ENCODE assay signal across 8 cellular contexts in genomic region chr2:165953655-165954606, GRCh38. TPM values are rescaled to one million over a fixed set of nuclear protein-coding genes. Genes with fewer than 3 reads are reported as not detected.
DNase-seq lines count a peak whose midpoint lies in the region; ATAC-seq and TF ChIP-seq lines count a peak whose summit lies in the region.

Gene TTC21B (minus strand): TSS chr2:165953776. CDS start chr2:165953705, 71 bp downstream.

- 0% methylated on average over 53 to 55 of the region's 55 CpGs for WGBS in esophagus, 2 donors

- H3K9me3 ChIP-seq in esophagus (ENCODE audit: control insufficient read depth in 2 of 2, insufficient read depth in 1 of 2, low read depth in 1 of 2, low read length in 1 of 2) (no peaks in the 10 kb centered on the region), mucosa of stomach (ENCODE audit: control insufficient read depth, low read length) (no peaks in the 10 kb centered on the region)

- H3K27me3 Mint-ChIP-seq in activated T-cell treated with anti-CD3 and anti-CD28 coated beads, Interleukin-2, amount 50 U/mL, for 24 hours: no peaks in the 10 kb centered on the region

- H3K27ac Mint-ChIP-seq in activated T-cell treated with anti-CD3 and anti-CD28 coated beads, Interleukin-2, amount 50 U/mL, for 24 hours: no peak within 1 kb of the TSS

- H3K27me3 ChIP-seq in esophagus (ENCODE audit: control insufficient read depth in 1 of 2, insufficient read depth in 2 of 2, low read length in 2 of 2): no peaks in the 10 kb centered on the region
- no peaks in the 10 kb centered on the region for H3K27me3 ChIP-seq in mucosa of stomach (ENCODE audit: control insufficient read depth, insufficient read depth, low read length)

- H3K27ac ChIP-seq in esophagus (ENCODE audit: low read depth in 2 of 2, low read length in 1 of 2): peak within 1 kb of the TSS; percentile 76 to 93

- H3K36me3 ChIP-seq in esophagus (ENCODE audit: control insufficient read depth in 2 of 2, insufficient read depth in 2 of 2, low read length in 1 of 2) (no peaks in the 10 kb centered on the region), mucosa of stomach (ENCODE audit: control insufficient read depth, insufficient read depth, low read length) (no peaks in the 10 kb centered on the region)

- ATAC-seq in GM21717 (IDR thresholded peaks at IDR 0.05; ENCODE audit: unreplicated experiment): peak; percentile 99

- DNase-seq in DMS79 (lab: John Stamatoyannopoulos, UW) (peak; percentile 95), KG1 (lab: John Stamatoyannopoulos, UW) (peak; percentile 92)
- DNase-seq in activated T-cell treated with anti-CD3 and anti-CD28 coated beads, Interleukin-2, amount 50 U/mL, for 24 hours: peak; percentile 96
- DNase-seq in stimulated activated CD8-positive, alpha-beta memory T cell treated with anti-CD3 and anti-CD28 coated beads, Interleukin-7, amount 100 ng/mL, for 1 hour (ENCODE audit: low read depth in 2 of 2): peak; percentile 85 to 91

- H3K4me1 ChIP-seq in esophagus (ENCODE audit: control insufficient read depth in 2 of 2, insufficient read depth in 2 of 2, low read length in 1 of 2) (no peaks in the 10 kb centered on the region), mucosa of stomach (ENCODE audit: control insufficient read depth, insufficient read depth, low read length) (peaks cover 5% of the 10 kb centered on the region)

- H3K9me3 Mint-ChIP-seq in activated T-cell treated with anti-CD3 and anti-CD28 coated beads, Interleukin-2, amount 50 U/mL, for 24 hours: no peaks in the 10 kb centered on the region

- peak within 1 kb of the TSS; percentile 77 to 99 for H3K4me3 ChIP-seq in esophagus (ENCODE audit: low read depth in 1 of 2, low read length in 2 of 2)
- peak within 1 kb of the TSS; percentile 48 for H3K4me3 ChIP-seq in mucosa of stomach (ENCODE audit: low read length)

- peaks cover 7% of the 10 kb centered on the region for H3K36me3 Mint-ChIP-seq in activated T-cell treated with anti-CD3 and anti-CD28 coated beads, Interleukin-2, amount 50 U/mL, for 24 hours (ENCODE audit: low read depth)

- peaks cover 28% of the 10 kb centered on the region for H3K4me1 Mint-ChIP-seq in activated T-cell treated with anti-CD3 and anti-CD28 coated beads, Interleukin-2, amount 50 U/mL, for 24 hours (ENCODE audit: low read depth)

- H3K9ac ChIP-seq in mucosa of stomach (ENCODE audit: low read length): peak within 1 kb of the TSS; percentile 66

- H3K4me3 Mint-ChIP-seq in activated T-cell treated with anti-CD3 and anti-CD28 coated beads, Interleukin-2, amount 50 U/mL, for 24 hours: no peak within 1 kb of the TSS

TF ChIP-seq in PFSK-1, 5 proteins besides CTCF, POLR2A, EP300 and RAD21:
- peak; percentile 58; the same call in 1 of the 2 replicates for TF ChIP-seq POLR2AphosphoS5 (IDR thresholded peaks at IDR 0.05; ENCODE audit: low read depth, low read length)
- TF ChIP-seq TAF1 (IDR thresholded peaks at IDR 0.05; ENCODE audit: borderline replicate concordance, insufficient read depth, low read length): no peak

RNA-seq across cellular contexts. Expression of gene TTC21B, which starts in this region (rescaled TPM):
- 2.8 TPM for polyA plus RNA-seq in PFSK-1 (2012; ENCODE audit: insufficient read length, low read depth)
- polyA plus RNA-seq in esophagus: 1 to 10 TPM; 3.0 to 3.2 TPM

Comparison
In these comparisons a context has a peak if more than half of its experiments do, and no peak if none do; other contexts are left out.
1. Peak in every context shown above with its lines: DNase-seq, ATAC-seq, H3K4me3 ChIP-seq and H3K27ac ChIP-seq.